ENCODE assay signal across 12 cellular contexts in the genomic region with DNA sequence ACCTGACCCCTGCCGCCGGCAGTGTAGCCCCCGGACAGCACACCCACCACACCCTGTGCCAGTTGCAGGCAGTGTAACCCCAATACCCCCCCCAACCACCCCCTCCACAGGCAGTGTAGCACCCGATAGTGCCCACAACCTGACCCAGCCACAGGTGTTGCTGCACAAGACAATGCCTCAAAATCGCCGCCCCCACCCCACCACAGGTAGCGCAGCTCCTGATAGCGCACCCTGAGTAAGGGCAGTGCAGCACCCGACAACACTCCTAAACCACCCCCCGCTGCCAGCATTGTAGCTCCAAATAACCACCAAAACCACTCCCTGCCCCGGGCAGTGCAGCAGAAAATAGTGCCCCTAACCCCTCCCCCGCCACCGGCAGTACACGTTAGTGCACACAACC. TPM values are rescaled to one million over a fixed set of nuclear protein-coding genes. Genes with fewer than 3 reads are reported as not detected.
"Had no signal": no experiment of that assay in that cellular context is flagged by ENCODE, and none has a peak within 500 bp of the region (broad histone marks: within the 10 kb centered on the region; RNA-seq: fewer than 3 reads in every experiment).

No MANE protein-coding gene starts in this region.

RNA-seq across cellular contexts. Expression of a gene that starts 0.6 kb away (rescaled TPM):
- total RNA-seq: activated CD4-positive, alpha-beta T cell treated with anti-CD3 and anti-CD28 coated beads, Interleukin-2, amount 10 ng/mL, durations not matched to agents 24 days and 14 days; activated CD8-positive, alpha-beta T cell treated with anti-CD3 and anti-CD28 coated beads for 36 hours; activated naive CD8-positive, alpha-beta T cell treated with anti-CD3 and anti-CD28 coated beads for 36 hours; activated T-helper 17 cell treated with anti-CD3 and anti-CD28 coated beads, Interleukin-2, amount 50 U/mL, for 72 hours; epithelial cell of proximal tubule; fibroblast of lung; foreskin keratinocyte; left ventricle myocardium inferior; mononuclear cell; occipital lobe; T-helper 1 cell treated with Interleukin-12 subunit alpha and Interleukin-12 subunit beta and Interleukin-4 antibody, amounts not matched to agents 30 ng/mL and 1 ng/mL, for 36 hours; tibial nerve had no signal
- polyA plus RNA-seq: fibroblast of lung, foreskin keratinocyte had no signal
